Comparison of ENCODE assay signal across 18 cellular contexts in genomic region chr19:42078538-42079275, GRCh38. TPM values are rescaled to one million over a fixed set of nuclear protein-coding genes. Genes with fewer than 3 reads are reported as not detected.
DNase-seq lines count a peak whose midpoint lies in the region; TF ChIP-seq lines count a peak whose summit lies in the region.
"Had no signal": no experiment of that assay in that cellular context is flagged by ENCODE, and none has a peak within 500 bp of the region (broad histone marks: within the 10 kb centered on the region; RNA-seq: fewer than 3 reads in every experiment).

No MANE protein-coding gene starts in this region.

- no peak overlapping the region for H3K4ac ChIP-seq in neuronal stem cell (ENCODE audit: low read length)

- no peak overlapping the region for H2BK120ac ChIP-seq in neuronal stem cell (ENCODE audit: low read depth, low read length)

- H3K23ac ChIP-seq in neuronal stem cell (ENCODE audit: low read depth, low read length, poor library complexity), result peak overlapping the region; percentile 8

- H3K9ac ChIP-seq in neuronal stem cell (ENCODE audit: low read depth, low read length, poor library complexity), result no peak overlapping the region
- H3K9ac ChIP-seq: SK-N-SH had no signal

- peak overlapping the region; percentile 94 for H3K4me3 Mint-ChIP-seq in T-helper 1 cell treated with Interleukin-12 subunit alpha and Interleukin-12 subunit beta and Interleukin-4 antibody, amounts not matched to agents 30 μg/mL and 1 μg/mL, for 36 hours
- peak overlapping the region in 3 of 4 donors; percentile 30 to 97 (median 81) for H3K4me3 Mint-ChIP-seq in IgD-negative memory B cell
- H3K4me3 Mint-ChIP-seq in brain, result peak overlapping the region; percentile 91 to 98 (median 93)
- H3K4me3 Mint-ChIP-seq: CD14-positive monocyte had no signal

- no peak overlapping the region for H3K4me2 ChIP-seq in neuronal stem cell (ENCODE audit: insufficient read depth, low read length, poor library complexity, severe bottlenecking)

- no peaks in the 10 kb centered on the region for H3K9me3 ChIP-seq in neuronal stem cell (replicated peaks in 1 of 2; ENCODE audit: control insufficient read depth in 2 of 2, insufficient read depth in 1 of 2, low read depth in 1 of 2, low read length in 2 of 2)
- H3K9me3 ChIP-seq: pancreas, SK-N-SH had no signal

- no peaks in the 10 kb centered on the region for H3K27me3 ChIP-seq in neuronal stem cell (ENCODE audit: control insufficient read depth in 3 of 3, insufficient read depth in 3 of 3, low read depth in 1 of 3, low read length in 3 of 3)
- H3K27me3 ChIP-seq: pancreas had no signal

- TF ChIP-seq CTCF in brain (conservative IDR thresholded peaks at IDR 0.05), result no peak

- no peak overlapping the region for H3K27ac ChIP-seq in neuronal stem cell (replicated peaks; ENCODE audit: low read length)
- H3K27ac ChIP-seq: coronary artery, pancreas, WERI-Rb-1 had no signal

- H4K8ac ChIP-seq in neuronal stem cell (ENCODE audit: low read depth, low read length), result no peak overlapping the region

- WGBS in neuronal stem cell (ENCODE audit: extremely low coverage in 2 of 2, insufficient read length in 2 of 2, insufficient replicate concordance in 1 of 2), 2 donors, result no CpG with 5 or more reads among the region's 15 CpGs

- no peak overlapping the region for H3K27ac Mint-ChIP-seq in T-helper 1 cell treated with Interleukin-12 subunit alpha and Interleukin-12 subunit beta and Interleukin-4 antibody, amounts not matched to agents 30 μg/mL and 1 μg/mL, for 36 hours
- H3K27ac Mint-ChIP-seq in IgD-negative memory B cell (no peak overlapping the region), brain (peak overlapping the region in 2 of 5 experiments; percentile 93 to 98)

- H3K79me1 ChIP-seq in neuronal stem cell (ENCODE audit: low read depth, low read length), result peaks cover 11% of the 10 kb centered on the region

- no peak overlapping the region for H2AFZ ChIP-seq in neuronal stem cell (ENCODE audit: low read length)

- H2BK15ac ChIP-seq in neuronal stem cell (ENCODE audit: low read length), result no peak overlapping the region

- H3K27me3 Mint-ChIP-seq in T-helper 1 cell treated with Interleukin-12 subunit alpha and Interleukin-12 subunit beta and Interleukin-4 antibody, amounts not matched to agents 30 μg/mL and 1 μg/mL, for 36 hours (ENCODE audit: low read depth), result no peaks in the 10 kb centered on the region
- H3K27me3 Mint-ChIP-seq in IgD-negative memory B cell, result peaks cover 2% of the 10 kb centered on the region
- no peaks in the 10 kb centered on the region for H3K27me3 Mint-ChIP-seq in brain

- H3K9me3 Mint-ChIP-seq in T-helper 1 cell treated with Interleukin-12 subunit alpha and Interleukin-12 subunit beta and Interleukin-4 antibody, amounts not matched to agents 30 μg/mL and 1 μg/mL, for 36 hours, result no peaks in the 10 kb centered on the region
- H3K9me3 Mint-ChIP-seq in IgD-negative memory B cell (no peaks in the 10 kb centered on the region), brain (peaks cover 0 to 3% (median 0%) of the 10 kb centered on the region in 5 experiments)

- H2BK5ac ChIP-seq in neuronal stem cell (ENCODE audit: low read length), result no peak overlapping the region

- peaks cover 42% of the 10 kb centered on the region for H3K4me1 Mint-ChIP-seq in T-helper 1 cell treated with Interleukin-12 subunit alpha and Interleukin-12 subunit beta and Interleukin-4 antibody, amounts not matched to agents 30 μg/mL and 1 μg/mL, for 36 hours (ENCODE audit: low read depth)
- H3K4me1 Mint-ChIP-seq in IgD-negative memory B cell (peaks cover 14 to 39% (median 33%) of the 10 kb centered on the region in 3 donors), brain (peaks cover 44% of the 10 kb centered on the region)

- H3K18ac ChIP-seq in neuronal stem cell (ENCODE audit: low read length), result no peak overlapping the region

- H3K36me3 ChIP-seq in neuronal stem cell (replicated peaks in 1 of 2; ENCODE audit: control insufficient read depth in 2 of 2, insufficient read depth in 2 of 2, low read length in 2 of 2), result peaks cover 43 to 55% of the 10 kb centered on the region in 2 donors

- no peak overlapping the region for H3K4me3 ChIP-seq in neuronal stem cell (ENCODE audit: low read length in 2 of 2)
- H3K4me3 ChIP-seq: pancreas had no signal

- no peak overlapping the region for H2BK12ac ChIP-seq in neuronal stem cell (ENCODE audit: low read length)

- no peak overlapping the region for H2AK5ac ChIP-seq in neuronal stem cell (ENCODE audit: low read depth, low read length)

- no peak for DNase-seq in T-helper 1 cell
- no peak for DNase-seq in neuronal stem cell (ENCODE audit: low spot score)
- DNase-seq in cerebellar nuclear complex (lab: John Stamatoyannopoulos, UW), result no peak
- no peak for DNase-seq in GM03348 (ENCODE audit: low spot score)
- no peak for DNase-seq in HK-2 (ENCODE audit: unreplicated experiment)
- DNase-seq: 8988T, amygdala, erythroblast, NCI-H146, NCI-H524, pancreas, SK-N-SH, WERI-Rb-1 had no signal

- peaks cover 13 to 15% of the 10 kb centered on the region in 2 donors for H3K4me1 ChIP-seq in neuronal stem cell (ENCODE audit: control insufficient read depth in 2 of 2, insufficient read depth in 1 of 2, low read depth in 1 of 2, low read length in 2 of 2)

- peaks cover 21% of the 10 kb centered on the region for H3K36me3 Mint-ChIP-seq in T-helper 1 cell treated with Interleukin-12 subunit alpha and Interleukin-12 subunit beta and Interleukin-4 antibody, amounts not matched to agents 30 μg/mL and 1 μg/mL, for 36 hours (ENCODE audit: low read depth)
- H3K36me3 Mint-ChIP-seq in IgD-negative memory B cell (peaks cover 3% of the 10 kb centered on the region), brain (peaks cover 19% of the 10 kb centered on the region)

- no peak overlapping the region for H4K91ac ChIP-seq in neuronal stem cell (ENCODE audit: low read depth, low read length, poor library complexity)

- no peak overlapping the region for H3K14ac ChIP-seq in neuronal stem cell (ENCODE audit: low read length)

RNA-seq across cellular contexts. Expression of gene ZNF574, which starts 2.7 kb away (rescaled TPM):
- polyA plus RNA-seq in IgD-negative memory B cell (24.8 TPM), brain (ENCODE audit: insufficient read depth, low read depth, low replicate concordance) (17.8 TPM)
- polyA plus RNA-seq in neuronal stem cell (2013, experiment 1 of 2), result 13.3 TPM
- 13.5 TPM for polyA plus RNA-seq in neuronal stem cell (2013, experiment 2 of 2)

RNA-seq across cellular contexts. Expression of gene GRIK5, which starts 8.7 kb away (rescaled TPM):
- polyA plus RNA-seq in IgD-negative memory B cell (not detected), brain (ENCODE audit: insufficient read depth, low read depth, low replicate concordance) (56.5 TPM)
- 21.6 TPM for polyA plus RNA-seq in neuronal stem cell (2013, experiment 1 of 2)
- polyA plus RNA-seq in neuronal stem cell (2013, experiment 2 of 2), result 21.7 TPM

RNA-seq across cellular contexts. Expression of gene POU2F2, which starts 53.5 kb away (rescaled TPM):
- polyA plus RNA-seq in IgD-negative memory B cell (89.1 TPM), brain (ENCODE audit: insufficient read depth, low read depth, low replicate concordance) (6.9 TPM)
- polyA plus RNA-seq in neuronal stem cell (2013, experiment 1 of 2), result 2.4 TPM
- 2.5 TPM for polyA plus RNA-seq in neuronal stem cell (2013, experiment 2 of 2)

Comparison
In these comparisons a context has a peak if more than half of its experiments do, and no peak if none do; other contexts are left out.
1. RNA of gene GRIK5, which starts 8.7 kb away (polyA plus RNA-seq): 56.5 TPM in brain (single experiment); not detected in IgD-negative memory B cell (single experiment); every median in the first group is over 10 times any median in the second.
2. RNA of gene POU2F2, which starts 53.5 kb away (polyA plus RNA-seq): 89.1 TPM in IgD-negative memory B cell (single experiment); 6.9 TPM in brain (single experiment); every median in the first group is over 10 times any median in the second.
3. Peak in every context shown above with its lines, with median percentiles within 50 percentile points of each other: H3K4me3 Mint-ChIP-seq.